In the genomic region with DNA sequence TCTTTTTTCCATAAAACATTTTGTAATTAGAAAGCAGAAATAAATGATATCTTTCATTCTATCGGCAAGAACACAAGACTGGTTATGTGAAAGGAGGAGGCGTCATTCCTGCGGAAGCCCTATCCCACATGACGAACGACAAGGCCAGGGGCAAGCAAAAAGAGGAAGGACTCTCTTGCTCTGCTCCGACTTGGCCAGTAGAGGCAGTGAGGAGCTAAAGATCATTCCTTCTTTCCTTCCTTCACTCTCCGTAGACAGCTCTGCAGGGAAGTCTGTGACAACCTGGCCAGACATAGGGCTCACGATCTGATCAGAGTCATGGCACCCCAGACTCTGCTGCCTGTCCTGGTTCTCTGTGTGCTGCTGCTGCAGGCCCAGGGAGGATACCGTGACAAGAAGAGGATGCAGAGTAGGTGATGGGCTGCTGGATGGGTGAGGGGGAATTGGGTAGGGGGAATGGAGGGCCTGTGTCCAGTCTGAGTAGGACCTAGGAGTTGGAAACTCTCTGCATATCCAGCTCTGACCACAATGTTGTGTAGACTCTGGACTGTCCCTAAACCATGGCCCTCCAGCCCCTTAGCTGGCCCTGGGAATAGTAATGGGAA, we compare ENCODE assay signal across 1 cellular context.
TF ChIP-seq lines count a peak whose summit lies in the region.

A gene (plus strand): TSS at position 244 of the 605 bp plus-strand sequence. CDS start 75 bp downstream, at position 319.

TF ChIP-seq in WTC11, 78 proteins besides CTCF, POLR2A, EP300 and RAD21 (continued from another document):
- TF ChIP-seq, protein P1, sequence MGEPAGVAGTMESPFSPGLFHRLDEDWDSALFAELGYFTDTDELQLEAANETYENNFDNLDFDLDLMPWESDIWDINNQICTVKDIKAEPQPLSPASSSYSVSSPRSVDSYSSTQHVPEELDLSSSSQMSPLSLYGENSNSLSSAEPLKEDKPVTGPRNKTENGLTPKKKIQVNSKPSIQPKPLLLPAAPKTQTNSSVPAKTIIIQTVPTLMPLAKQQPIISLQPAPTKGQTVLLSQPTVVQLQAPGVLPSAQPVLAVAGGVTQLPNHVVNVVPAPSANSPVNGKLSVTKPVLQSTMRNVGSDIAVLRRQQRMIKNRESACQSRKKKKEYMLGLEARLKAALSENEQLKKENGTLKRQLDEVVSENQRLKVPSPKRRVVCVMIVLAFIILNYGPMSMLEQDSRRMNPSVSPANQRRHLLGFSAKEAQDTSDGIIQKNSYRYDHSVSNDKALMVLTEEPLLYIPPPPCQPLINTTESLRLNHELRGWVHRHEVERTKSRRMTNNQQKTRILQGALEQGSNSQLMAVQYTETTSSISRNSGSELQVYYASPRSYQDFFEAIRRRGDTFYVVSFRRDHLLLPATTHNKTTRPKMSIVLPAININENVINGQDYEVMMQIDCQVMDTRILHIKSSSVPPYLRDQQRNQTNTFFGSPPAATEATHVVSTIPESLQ (CRISPR knock-in tag; IDR thresholded peaks at IDR 0.05): no peak
- TF ChIP-seq, protein P2, sequence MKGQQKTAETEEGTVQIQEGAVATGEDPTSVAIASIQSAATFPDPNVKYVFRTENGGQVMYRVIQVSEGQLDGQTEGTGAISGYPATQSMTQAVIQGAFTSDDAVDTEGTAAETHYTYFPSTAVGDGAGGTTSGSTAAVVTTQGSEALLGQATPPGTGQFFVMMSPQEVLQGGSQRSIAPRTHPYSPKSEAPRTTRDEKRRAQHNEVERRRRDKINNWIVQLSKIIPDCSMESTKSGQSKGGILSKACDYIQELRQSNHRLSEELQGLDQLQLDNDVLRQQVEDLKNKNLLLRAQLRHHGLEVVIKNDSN (CRISPR knock-in tag; IDR thresholded peaks at IDR 0.05): peak; percentile 24; the same call in 1 of the 2 replicates
- TF ChIP-seq TP53 (CRISPR knock-in tag; IDR thresholded peaks at IDR 0.05): no peak
